In the genomic region with DNA sequence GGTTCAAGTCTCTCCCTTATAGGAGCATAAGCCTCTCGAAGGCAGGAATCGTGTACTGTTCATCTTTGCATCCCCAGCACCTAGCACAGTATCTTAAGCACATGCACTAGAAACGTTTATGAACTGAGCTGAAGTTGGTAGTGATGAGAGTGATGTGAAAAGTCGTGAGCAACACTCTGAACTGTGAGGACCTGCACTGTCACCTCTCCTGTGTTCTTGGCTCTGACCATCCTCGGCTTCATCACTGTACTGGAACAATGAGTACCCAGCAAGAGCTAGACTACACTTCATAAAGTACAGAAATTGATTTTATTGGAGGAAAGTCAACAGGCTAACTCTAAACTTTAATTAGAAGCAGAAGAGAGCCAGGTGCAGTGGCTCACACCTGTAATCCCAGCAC, we compare ENCODE assay signal across 32 cellular contexts.
"Had no signal": no experiment of that assay in that cellular context is flagged by ENCODE, and none has a peak within 500 bp of the region (broad histone marks: within the 10 kb centered on the region; RNA-seq: fewer than 3 reads in every experiment).

No MANE protein-coding gene starts in this region.

- H3K4me3 ChIP-seq: adrenal gland, body of pancreas, breast epithelium had no signal

- DNase-seq: activated B cell treated with CpG ODN at 0.5 μM for 24 hours; activated CD4-positive, alpha-beta memory T cell treated with anti-CD3 and anti-CD28 coated beads for 36 hours; activated CD4-positive, alpha-beta T cell treated with anti-CD3 and anti-CD28 coated beads for 4 hours; activated CD4-positive, alpha-beta T cell treated with anti-CD3 and anti-CD28 coated beads, Interleukin-2, amount 10 ng/mL, durations not matched to agents 24 days and 14 days; activated CD4-positive, alpha-beta T cell treated with anti-CD3 and anti-CD28 coated beads, Interleukin-2, amount 50 U/mL, for 1 hour; activated CD4-positive, alpha-beta T cell treated with anti-CD3 and anti-CD28 coated beads, Interleukin-2, amount 50 U/mL, for 4 hours; activated CD4-positive, CD25-positive, alpha-beta regulatory T cell treated with anti-CD3 and anti-CD28 coated beads, Interleukin-2, amount 50 U/mL, for 72 hours; activated CD8-positive, alpha-beta memory T cell treated with anti-CD3 and anti-CD28 coated beads, Interleukin-2, amount 50 U/mL, for 4 hours; activated CD8-positive, alpha-beta T cell treated with anti-CD3 and anti-CD28 coated beads for 36 hours; activated effector memory CD4-positive, alpha-beta T cell treated with anti-CD3 and anti-CD28 coated beads, Interleukin-2, amount 50 U/mL, for 16 hours; activated gamma-delta T cell treated with Interleukin-2 at 50 U/mL for 16 hours; activated naive CD4-positive, alpha-beta T cell; activated naive CD4-positive, alpha-beta T cell treated with anti-CD3 and anti-CD28 coated beads for 36 hours; activated naive CD4-positive, alpha-beta T cell treated with anti-CD3 and anti-CD28 coated beads, Interleukin-2, amount 50 U/mL, for 16 hours; activated naive CD8-positive, alpha-beta T cell treated with anti-CD3 and anti-CD28 coated beads for 36 hours; activated T-cell treated with anti-CD3 and anti-CD28 coated beads for 4 hours; activated T-cell treated with anti-CD3 and anti-CD28 coated beads, Interleukin-2, amount 50 U/mL, for 1 hour; activated T-cell treated with anti-CD3 and anti-CD28 coated beads, Interleukin-2, amount 50 U/mL, for 4 hours; activated T-cell treated with anti-CD3 and anti-CD28 coated beads, Interleukin-2, amount 50 U/mL, for 72 hours; adrenal gland; amniotic stem cell; aorta; body of pancreas; brain microvascular endothelial cell; central memory CD4-positive, alpha-beta T cell; T-helper 1 cell; T-helper 2 cell; T-helper 9 cell had no signal

- H3K27me3 ChIP-seq: adrenal gland, body of pancreas, brain microvascular endothelial cell, breast epithelium had no signal

- H3K36me3 ChIP-seq: adrenal gland, brain microvascular endothelial cell, breast epithelium had no signal

- H3K9me3 ChIP-seq: adrenal gland, body of pancreas, breast epithelium had no signal

- H3K4me1 ChIP-seq: adrenal gland, body of pancreas, breast epithelium had no signal

- H3K27ac ChIP-seq: adrenal gland, body of pancreas, brain microvascular endothelial cell, breast epithelium, VCaP had no signal

- ATAC-seq: activated CD8-positive, alpha-beta T cell treated with anti-CD3 and anti-CD28 coated beads for 36 hours; activated naive CD4-positive, alpha-beta T cell treated with anti-CD3 and anti-CD28 coated beads, Interleukin-2, amount 50 U/mL, for 72 hours; activated T-cell treated with anti-CD3 and anti-CD28 coated beads, Interleukin-2, amount 50 U/mL, for 4 hours; activated T-cell treated with anti-CD3 and anti-CD28 coated beads, Interleukin-2, amount 50 U/mL, for 72 hours; activated T-helper 17 cell treated with anti-CD3 and anti-CD28 coated beads, Interleukin-2, amount 50 U/mL, for 72 hours; body of pancreas had no signal
